ENCODE assay signal across 12 cellular contexts in genomic region chr12:50572760-50573159, GRCh38.
DNase-seq lines count a peak whose midpoint lies in the region; ATAC-seq and TF ChIP-seq lines count a peak whose summit lies in the region.
"Had no signal": no experiment of that assay in that cellular context is flagged by ENCODE, and none has a peak within 500 bp of the region (broad histone marks: within the 10 kb centered on the region; RNA-seq: fewer than 3 reads in every experiment).

No MANE protein-coding gene starts in this region.

- H3K27ac ChIP-seq in ACC112 (ENCODE audit: low read depth, low read length) (0 out of 2 replicates have a peak overlapping the region, but pooled peaks have one; percentile 7), osteoblast (ENCODE audit: low read depth, low read length) (peak overlapping the region; percentile 31)
- H3K27ac ChIP-seq: ascending aorta had no signal

- H3K27me3 Mint-ChIP-seq in Caco-2 (ENCODE audit: insufficient read depth, unreplicated experiment): no peaks in the 10 kb centered on the region
- H3K27me3 Mint-ChIP-seq: IgD-negative memory B cell had no signal

- H3K9me3 Mint-ChIP-seq in Caco-2 (ENCODE audit: unreplicated experiment): no peaks in the 10 kb centered on the region
- H3K9me3 Mint-ChIP-seq: IgD-negative memory B cell had no signal

- H3K27ac Mint-ChIP-seq in Caco-2 (ENCODE audit: unreplicated experiment): no peak overlapping the region

- no peak overlapping the region for H3K4me3 Mint-ChIP-seq in Caco-2 (ENCODE audit: unreplicated experiment)
- H3K4me3 Mint-ChIP-seq: neural crest cell had no signal

- no peaks in the 10 kb centered on the region for H3K36me3 Mint-ChIP-seq in Caco-2 (ENCODE audit: insufficient read depth, unreplicated experiment)

- H2AFZ ChIP-seq in ACC112 (ENCODE audit: low read length, unreplicated experiment): no peak overlapping the region
- H2AFZ ChIP-seq in osteoblast (ENCODE audit: low read length): no peak overlapping the region

- H3K4me2 ChIP-seq in osteoblast (ENCODE audit: insufficient read depth, low read length): peak overlapping the region; percentile 44

- POLR2A ChIA-PET in Caco-2 (lab: Charles Lee): interaction anchor here (0.6 kb wide), 1 partner anchor 36 kb away, joined by 4 read pairs; no protein-coding TSS in a partner anchor

- DNase-seq in MV-4-11 (lab: John Stamatoyannopoulos, UW) (peak; percentile 10), osteoblast (ENCODE audit: insufficient read length, low spot score, missing footprints) (no peak), HUDEP-2 (lab: John Stamatoyannopoulos, UW; ENCODE audit: unreplicated experiment in 76 of 76) (no peak), Caco-2 (no peak)
- DNase-seq: NCI-H2029 treated with DMSO at 0.1 percent for 48 hours had no signal

- CTCF ChIA-PET in Caco-2 (lab: Charles Lee): interaction anchor here (0.6 to 0.7 kb wide), 3 partner anchors 64 to 461 kb away, joined by 3 to 4 read pairs (median 4); no protein-coding TSS in a partner anchor

- peaks cover 47% of the 10 kb centered on the region for H3K4me1 ChIP-seq in ACC112 (ENCODE audit: control insufficient read depth, insufficient read depth, low read length, unreplicated experiment)
- H3K4me1 ChIP-seq in osteoblast (ENCODE audit: insufficient read depth, low read length): peaks cover 30% of the 10 kb centered on the region
- H3K4me1 ChIP-seq in Caco-2: peaks cover 31% of the 10 kb centered on the region

- H3K27me3 ChIP-seq in ACC112 (ENCODE audit: insufficient read depth, low read length) (no peaks in the 10 kb centered on the region), osteoblast (ENCODE audit: insufficient read depth, low read length) (no peaks in the 10 kb centered on the region), Caco-2 (replicated peaks; ENCODE audit: control insufficient read depth, insufficient read depth, low read length) (no peaks in the 10 kb centered on the region)
- H3K27me3 ChIP-seq: ascending aorta had no signal

- no peak for TF ChIP-seq CTCF in osteoblast (IDR thresholded peaks at IDR 0.05; ENCODE audit: extremely low read depth, low read depth, low read length)
- no peak for TF ChIP-seq CTCF in Caco-2 (IDR thresholded peaks at IDR 0.05; ENCODE audit: insufficient read depth in 1 of 2, low read depth in 1 of 2, low read length in 1 of 2, severe bottlenecking in 1 of 2, unreplicated experiment in 1 of 2)

- H3K79me2 ChIP-seq in ACC112 (ENCODE audit: control insufficient read depth, insufficient read depth, low read length, unreplicated experiment): peaks cover 27% of the 10 kb centered on the region
- H3K79me2 ChIP-seq in osteoblast (ENCODE audit: insufficient read depth, low read length): peaks cover 52% of the 10 kb centered on the region

- H3K4me3 ChIP-seq in ACC112 (ENCODE audit: low read depth, low read length) (no peak overlapping the region), osteoblast (ENCODE audit: insufficient read depth, low read length) (no peak overlapping the region), Caco-2 (ENCODE audit: low read depth, low read length) (no peak overlapping the region)
- H3K4me3 ChIP-seq: ascending aorta had no signal

- no peaks in the 10 kb centered on the region for H3K36me3 ChIP-seq in ACC112 (ENCODE audit: insufficient read depth, low read length)
- no peaks in the 10 kb centered on the region for H3K36me3 ChIP-seq in osteoblast (ENCODE audit: insufficient read depth, low read length)
- H3K36me3 ChIP-seq in Caco-2 (ENCODE audit: control insufficient read depth, insufficient read depth, low read length): peaks cover 2% of the 10 kb centered on the region; the same call in 1 of the 2 replicates
- H3K36me3 ChIP-seq: ascending aorta had no signal

- H3K9me3 ChIP-seq in osteoblast (ENCODE audit: low read depth, low read length) (no peaks in the 10 kb centered on the region), Caco-2 (no peaks in the 10 kb centered on the region)
- H3K9me3 ChIP-seq: ascending aorta had no signal

- peak; percentile 50 for ATAC-seq in esophagus mucosa
- no peak for ATAC-seq in GM18498 (IDR thresholded peaks at IDR 0.05; ENCODE audit: unreplicated experiment)
- ATAC-seq in HG03045 (IDR thresholded peaks at IDR 0.05; ENCODE audit: unreplicated experiment): no peak

- H3K4me1 Mint-ChIP-seq in Caco-2 (ENCODE audit: low read depth, unreplicated experiment): peaks cover 21% of the 10 kb centered on the region

- no peaks in the 10 kb centered on the region for H4K20me1 ChIP-seq in osteoblast (ENCODE audit: insufficient read depth, low read length)

- intact Hi-C loops in Caco-2 (cut with micrococcal nuclease; ENCODE audit: unreplicated experiment): loop anchor here (5.0 kb wide), 1 partner anchor 40 kb away; no protein-coding TSS in a partner anchor

- BruUV-seq in Caco-2 (replicated peaks; lab: Mats Ljungman, UMichigan): no TSS peak
